Comparison of ENCODE assay signal across 8 cellular contexts in the genomic region with DNA sequence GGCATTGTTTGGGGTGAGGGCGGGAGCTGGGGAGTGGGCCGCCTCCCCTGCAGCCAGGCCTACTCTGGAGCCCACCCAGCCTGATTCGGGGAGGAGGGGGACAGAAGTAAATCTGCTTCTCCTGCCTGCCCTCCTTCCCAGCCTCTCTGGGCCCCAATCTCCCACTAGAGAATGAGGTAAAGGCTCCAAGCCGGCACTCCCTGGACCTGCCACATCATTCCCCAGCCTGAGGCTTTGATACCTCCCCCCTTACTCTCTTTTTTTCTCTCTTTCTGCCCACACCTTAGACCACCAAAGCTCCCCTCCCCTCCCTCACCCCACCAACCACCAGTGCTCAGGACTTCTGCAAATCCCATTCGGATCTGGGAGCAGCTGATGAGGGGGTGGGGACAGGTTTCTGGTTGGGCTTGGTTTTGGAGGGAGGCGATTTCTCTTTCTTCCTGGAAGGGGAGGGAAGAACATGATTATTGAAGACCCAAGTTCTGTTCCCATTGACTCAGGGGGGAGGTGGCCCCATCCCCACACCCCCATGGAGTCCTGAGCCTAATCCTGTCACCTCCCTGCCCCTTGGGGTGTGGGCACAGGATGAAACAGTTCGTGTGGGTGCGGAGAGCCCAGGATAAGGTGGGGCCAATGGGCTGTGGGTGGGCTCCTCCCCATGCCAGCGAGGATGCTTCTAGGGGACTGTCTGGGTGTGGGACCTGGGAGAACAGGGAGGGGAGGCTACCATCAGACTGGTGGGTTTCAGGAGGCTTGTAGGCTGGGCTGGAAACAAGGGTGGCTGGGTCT. TPM values are rescaled to one million over a fixed set of nuclear protein-coding genes. Genes with fewer than 3 reads are reported as not detected.
DNase-seq lines count a peak whose midpoint lies in the region; ATAC-seq and TF ChIP-seq lines count a peak whose summit lies in the region.

No MANE protein-coding gene starts in this region.

- H3K4me1 Mint-ChIP-seq in activated CD4-positive, alpha-beta T cell treated with anti-CD3 and anti-CD28 coated beads for 36 hours = peaks cover 63% of the 10 kb centered on the region
- peaks cover 74% of the 10 kb centered on the region for H3K4me1 Mint-ChIP-seq in activated T-cell treated with anti-CD3 and anti-CD28 coated beads, Interleukin-2, amount 50 U/mL, for 24 hours (ENCODE audit: low read depth)

- H3K36me3 Mint-ChIP-seq in activated CD4-positive, alpha-beta T cell treated with anti-CD3 and anti-CD28 coated beads for 36 hours (ENCODE audit: low read depth) = peaks cover 35% of the 10 kb centered on the region
- peaks cover 50% of the 10 kb centered on the region for H3K36me3 Mint-ChIP-seq in activated T-cell treated with anti-CD3 and anti-CD28 coated beads, Interleukin-2, amount 50 U/mL, for 24 hours (ENCODE audit: low read depth)

- POLR2A ChIA-PET in activated CD4-positive, alpha-beta T cell treated with anti-CD3 and anti-CD28 coated beads for 36 hours (lab: Charles Lee) = interaction anchor here (1.0 to 1.2 kb wide), 2 partner anchors 67 to 230 kb away, joined by 3 to 4 read pairs; a partner anchor contains a TSS

- CTCF ChIA-PET in activated CD4-positive, alpha-beta T cell treated with anti-CD3 and anti-CD28 coated beads for 36 hours (lab: Charles Lee) = interaction anchor here (0.6 to 1.3 kb wide), 3 partner anchors 58 to 144 kb away, joined by 3 read pairs; no protein-coding TSS in a partner anchor

- no peaks in the 10 kb centered on the region for H3K9me3 ChIP-seq in heart right ventricle

- 2% methylated on average over 9 of the region's 9 CpGs for WGBS in heart right ventricle, 2 donors

- peak overlapping the region; percentile 98 to 100 (median 100) for H3K27ac ChIP-seq in heart right ventricle

- H3K27me3 Mint-ChIP-seq in activated CD4-positive, alpha-beta T cell treated with anti-CD3 and anti-CD28 coated beads for 36 hours = no peaks in the 10 kb centered on the region
- H3K27me3 Mint-ChIP-seq in activated T-cell treated with anti-CD3 and anti-CD28 coated beads, Interleukin-2, amount 50 U/mL, for 24 hours = no peaks in the 10 kb centered on the region

- H3K27ac Mint-ChIP-seq in activated CD4-positive, alpha-beta T cell treated with anti-CD3 and anti-CD28 coated beads for 36 hours = peak overlapping the region; percentile 89
- H3K27ac Mint-ChIP-seq in activated T-cell treated with anti-CD3 and anti-CD28 coated beads, Interleukin-2, amount 50 U/mL, for 24 hours = peak overlapping the region; percentile 94

- intact Hi-C loops in activated CD4-positive, alpha-beta T cell treated with anti-CD3 and anti-CD28 coated beads for 36 hours (cut with DNase I, micrococcal nuclease) = loop anchor here (1.0 to 5.0 kb wide), 3 partner anchors 8 to 1290 kb away; a partner anchor contains a TSS
- intact Hi-C loops in heart right ventricle (cut with DNase I) = loop anchor here in 1 of 10 donors (5.0 kb wide), 1 partner anchor 125 kb away; no protein-coding TSS in a partner anchor

- peaks cover 0 to 20% (median 0%) of the 10 kb centered on the region in 9 donors for H3K36me3 ChIP-seq in heart right ventricle

- H3K9me3 Mint-ChIP-seq in activated CD4-positive, alpha-beta T cell treated with anti-CD3 and anti-CD28 coated beads for 36 hours (ENCODE audit: low read depth) = no peaks in the 10 kb centered on the region
- no peaks in the 10 kb centered on the region for H3K9me3 Mint-ChIP-seq in activated T-cell treated with anti-CD3 and anti-CD28 coated beads, Interleukin-2, amount 50 U/mL, for 24 hours

- peak overlapping the region; percentile 88 for H3K4me3 Mint-ChIP-seq in activated CD4-positive, alpha-beta T cell treated with anti-CD3 and anti-CD28 coated beads for 36 hours
- peak overlapping the region; percentile 90 for H3K4me3 Mint-ChIP-seq in activated T-cell treated with anti-CD3 and anti-CD28 coated beads, Interleukin-2, amount 50 U/mL, for 24 hours

- peak; percentile 32 for DNase-seq in activated CD4-positive, alpha-beta T cell treated with anti-CD3 and anti-CD28 coated beads for 36 hours
- DNase-seq in activated CD4-positive, alpha-beta T cell treated with anti-CD3 and anti-CD28 coated beads for 4 hours = no peak
- DNase-seq in activated T-cell treated with anti-CD3 and anti-CD28 coated beads, Interleukin-2, amount 50 U/mL, for 24 hours = peak; percentile 44
- DNase-seq in heart right ventricle = no peak
- DNase-seq in skeletal muscle cell (ENCODE audit: low read depth) = no peak
- DNase-seq in NCI-H1092 (lab: John Stamatoyannopoulos, UW) = no peak
- no peak for DNase-seq in epidermal melanocyte (ENCODE audit: insufficient read length, low spot score)

- TF ChIP-seq CTCF in heart right ventricle (IDR thresholded peaks at IDR 0.05) = no peak

- peaks cover 32 to 79% (median 71%) of the 10 kb centered on the region in 9 donors for H3K4me1 ChIP-seq in heart right ventricle

- ATAC-seq in activated CD4-positive, alpha-beta T cell treated with anti-CD3 and anti-CD28 coated beads for 36 hours = no peak
- ATAC-seq in heart right ventricle (peak in 2 of 8 donors; percentile 1 to 2), GM18873 (IDR thresholded peaks at IDR 0.05; ENCODE audit: low FRiP score, unreplicated experiment) (no peak)

- peak overlapping the region; percentile 68 to 100 (median 99) for H3K4me3 ChIP-seq in heart right ventricle
- peak overlapping the region; percentile 93 for H3K4me3 ChIP-seq in skeletal muscle cell (ENCODE audit: low read depth, low read length)

- H3K27me3 ChIP-seq in heart right ventricle = no peaks in the 10 kb centered on the region

RNA-seq across cellular contexts. Expression of a gene that starts 1.3 kb away (rescaled TPM):
- 100 to 1,000 TPM; 122 to 133 TPM for total RNA-seq in activated CD4-positive, alpha-beta T cell treated with anti-CD3 and anti-CD28 coated beads for 36 hours
- total RNA-seq in heart right ventricle = 100 to 1,000 TPM; 277 to 364 (median 325) TPM
- 100 to 1,000 TPM; 176 to 225 TPM for polyA plus RNA-seq in heart right ventricle

RNA-seq across cellular contexts. Expression of a gene that starts 8.0 kb away (rescaled TPM):
- 10 to 100 TPM; 43.8 to 53.8 TPM for total RNA-seq in activated CD4-positive, alpha-beta T cell treated with anti-CD3 and anti-CD28 coated beads for 36 hours
- total RNA-seq in heart right ventricle = 10 to 100 TPM; 41.6 to 62.6 (median 48.4) TPM
- 10 to 100 TPM; 33.6 to 73.8 TPM for polyA plus RNA-seq in heart right ventricle

RNA-seq across cellular contexts. Expression of a gene that starts 32.3 kb away (rescaled TPM):
- total RNA-seq in activated CD4-positive, alpha-beta T cell treated with anti-CD3 and anti-CD28 coated beads for 36 hours = under 1 TPM; 0.05 TPM
- 1 to 10 TPM in 3 of 10 donors, under 1 TPM in 7; 0.53 to 2.0 (median 0.73) TPM for total RNA-seq in heart right ventricle
- under 1 TPM; 0.58 to 0.80 TPM for polyA plus RNA-seq in heart right ventricle

Comparison
In these comparisons a context has a peak if more than half of its experiments do, and no peak if none do; other contexts are left out.
1. DNase-seq: peak in activated CD4-positive, alpha-beta T cell treated with anti-CD3 and anti-CD28 coated beads for 36 hours (single experiment) and activated T-cell treated with anti-CD3 and anti-CD28 coated beads, Interleukin-2, amount 50 U/mL, for 24 hours (single experiment); none in activated CD4-positive, alpha-beta T cell treated with anti-CD3 and anti-CD28 coated beads for 4 hours (0 of 2), heart right ventricle (0 of 2), skeletal muscle cell (single experiment), NCI-H1092 (single experiment) and epidermal melanocyte (single experiment).